In the genomic region with DNA sequence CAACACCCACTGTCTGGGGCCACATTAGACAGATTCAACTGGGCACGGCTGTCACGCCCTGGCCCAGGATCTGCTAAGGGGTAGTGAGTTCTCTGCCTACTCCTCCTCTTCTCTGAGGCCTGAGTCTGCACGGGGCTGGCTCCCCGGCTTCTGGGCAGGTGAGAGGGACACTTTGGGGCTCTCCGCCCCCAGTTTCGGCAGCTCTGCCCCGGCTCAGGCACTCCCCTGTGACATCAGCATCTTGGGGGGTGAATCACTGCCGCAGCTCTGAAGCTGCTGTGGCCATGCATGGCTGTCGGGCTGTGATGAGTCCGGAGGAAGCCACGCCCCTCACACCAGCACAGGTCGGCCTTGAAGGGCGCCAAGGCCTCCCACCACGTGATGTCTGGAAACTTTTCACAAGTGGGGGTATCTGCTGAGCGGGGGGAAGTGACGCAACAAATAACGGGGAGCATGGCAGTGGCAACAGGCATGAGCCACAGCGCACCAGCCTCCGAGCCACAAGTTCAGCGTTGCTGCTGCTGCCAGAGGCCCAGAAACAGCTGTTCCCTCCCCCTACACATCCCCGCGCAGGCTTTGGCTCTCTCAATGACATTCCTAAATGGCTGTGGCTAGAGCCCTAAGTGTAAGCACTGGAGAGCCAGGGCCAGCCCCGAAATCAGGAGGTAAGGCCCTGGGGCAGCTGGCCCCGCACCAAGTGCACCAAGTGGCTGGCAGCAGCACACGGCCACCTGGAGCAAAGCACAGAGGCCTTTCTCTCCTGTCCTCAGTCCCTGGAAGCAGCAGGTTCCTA, we compare ENCODE assay signal across 9 cellular contexts. TPM values are rescaled to one million over a fixed set of nuclear protein-coding genes. Genes with fewer than 3 reads are reported as not detected.
A peak's percentile ranks its signal among the peaks of the same experiment; 100 is the strongest.
DNase-seq lines count a peak whose midpoint lies in the region; ATAC-seq and TF ChIP-seq lines count a peak whose summit lies in the region.
"Had no signal": no experiment of that assay in that cellular context is flagged by ENCODE, and none has a peak within 500 bp of the region (broad histone marks: within the 10 kb centered on the region; RNA-seq: fewer than 3 reads in every experiment).

No MANE protein-coding gene starts in this region.

- POLR2A ChIA-PET in HCT116 (lab: Charles Lee) = no interaction called here

- peak overlapping the region; percentile 37; the same call in 1 of the 2 replicates for H3K27ac ChIP-seq in HCT116 (ENCODE audit: low read depth, low read length)
- H3K27ac ChIP-seq in SK-N-MC = peak overlapping the region; percentile 32
- H3K27ac ChIP-seq in tibial nerve = peak overlapping the region; percentile 49 to 94 (median 90)

- peak overlapping the region; percentile 100 for H3K27ac Mint-ChIP-seq in activated naive CD4-positive, alpha-beta T cell treated with anti-CD3 and anti-CD28 coated beads, Interleukin-2, amount 50 U/mL, for 24 hours

- H3K9me3 Mint-ChIP-seq in activated naive CD4-positive, alpha-beta T cell treated with anti-CD3 and anti-CD28 coated beads, Interleukin-2, amount 50 U/mL, for 24 hours = no peaks in the 10 kb centered on the region

- ATAC-seq in HCT116 = peak; percentile 77

- H3K4me1 Mint-ChIP-seq in activated naive CD4-positive, alpha-beta T cell treated with anti-CD3 and anti-CD28 coated beads, Interleukin-2, amount 50 U/mL, for 24 hours = peaks cover 72% of the 10 kb centered on the region

- H3K27me3 ChIP-seq in HCT116 (ENCODE audit: insufficient read depth, low read length) (no peaks in the 10 kb centered on the region), tibial nerve (no peaks in the 10 kb centered on the region)

- intact Hi-C loops in HCT116 (cut with micrococcal nuclease) (no loop called here), posterior cingulate gyrus (cut with DNase I) (no loop called here)

- peaks cover 38% of the 10 kb centered on the region; the same call in 1 of the 2 replicates for H3K79me2 ChIP-seq in HCT116 (ENCODE audit: insufficient read depth, low read length)

- peak overlapping the region in 1 of 2 experiments; percentile 13; a peak in 1 of 4 replicates for H3K4me3 ChIP-seq in HCT116 (replicated peaks in 1 of 2; ENCODE audit: low read depth in 1 of 2, low read length in 2 of 2)
- H3K4me3 ChIP-seq in SK-N-MC = no peak overlapping the region
- H3K4me3 ChIP-seq in tibial nerve = peak overlapping the region in 2 of 4 donors; percentile 20 to 32

- no peaks in the 10 kb centered on the region for H3K9me2 ChIP-seq in HCT116 (ENCODE audit: insufficient read depth)

- H3K36me3 Mint-ChIP-seq in activated naive CD4-positive, alpha-beta T cell treated with anti-CD3 and anti-CD28 coated beads, Interleukin-2, amount 50 U/mL, for 24 hours = peaks cover 10% of the 10 kb centered on the region

- TF ChIP-seq EP300 in tibial nerve (IDR thresholded peaks at IDR 0.05) = peak; percentile 40 to 78

- peak overlapping the region; percentile 58 for H3K4me2 ChIP-seq in HCT116 (ENCODE audit: low read length)

- peaks cover under 1 to 7% of the 10 kb centered on the region in 2 experiments; a peak in 1 of 4 replicates for H3K36me3 ChIP-seq in HCT116 (ENCODE audit: control insufficient read depth in 1 of 2, insufficient read depth in 2 of 2, low read length in 2 of 2)
- H3K36me3 ChIP-seq in SK-N-MC (ENCODE audit: insufficient read depth, low read length) = peaks cover 14% of the 10 kb centered on the region; the same call in 1 of the 2 replicates
- peaks cover 0 to 38% (median 6%) of the 10 kb centered on the region in 3 donors for H3K36me3 ChIP-seq in tibial nerve

- 16 to 49% methylated on average over 3 to 16 of the region's 25 CpGs for WGBS in tibial nerve, 2 donors

- no peak for TF ChIP-seq RAD21 in HCT116 (IDR thresholded peaks at IDR 0.05; ENCODE audit: low read depth)

- H3K4me1 ChIP-seq in HCT116 (ENCODE audit: control insufficient read depth in 1 of 2, insufficient read depth in 2 of 2, low read length in 2 of 2) = peaks cover 33 to 60% of the 10 kb centered on the region in 2 experiments
- peaks cover 8 to 65% (median 52%) of the 10 kb centered on the region in 4 donors for H3K4me1 ChIP-seq in tibial nerve

- no peak overlapping the region for H2AFZ ChIP-seq in HCT116 (ENCODE audit: low read depth, low read length, poor library complexity, severe bottlenecking)

- H3K9ac ChIP-seq in HCT116 (ENCODE audit: low read length) = peak overlapping the region; percentile 41
- H3K9ac ChIP-seq in SK-N-MC (ENCODE audit: insufficient read length) = no peak overlapping the region

- TF ChIP-seq CTCF in HCT116 (IDR thresholded peaks at IDR 0.05 in 2 of 3, conservative IDR thresholded peaks at IDR 0.05 in 1 of 3; ENCODE audit: borderline replicate concordance in 1 of 3, insufficient read depth in 1 of 3, low read depth in 2 of 3, low read length in 2 of 3) = no peak
- TF ChIP-seq CTCF in tibial nerve (IDR thresholded peaks at IDR 0.05) = no peak

- RAD21 ChIA-PET in HCT116 (lab: Charles Lee; ENCODE audit: low non-redundant PET in 1 of 2, low total read pairs in 2 of 2, uncharacterized antibody in 2 of 2, unreplicated experiment in 2 of 2) = no interaction called here

- no peaks in the 10 kb centered on the region for H3K27me3 Mint-ChIP-seq in activated naive CD4-positive, alpha-beta T cell treated with anti-CD3 and anti-CD28 coated beads, Interleukin-2, amount 50 U/mL, for 24 hours

- H3K9me3 ChIP-seq in HCT116 (ENCODE audit: control insufficient read depth in 1 of 2, insufficient read depth in 1 of 2, low read depth in 1 of 2, low read length in 2 of 2) (no peaks in the 10 kb centered on the region), SK-N-MC (ENCODE audit: low read depth, low read length) (no peaks in the 10 kb centered on the region), tibial nerve (no peaks in the 10 kb centered on the region)

- BruUV-seq in HCT116 (replicated peaks; lab: Mats Ljungman, UMichigan) = no TSS peak

- TF ChIP-seq POLR2A in HCT116 (IDR thresholded peaks at IDR 0.05; ENCODE audit: borderline replicate concordance, extremely low read depth, insufficient read depth, insufficient read length) (no peak), tibial nerve (IDR thresholded peaks at IDR 0.05) (peak in 1 of 2 donors; percentile 27)

- DNase-seq in ELR (ENCODE audit: low read depth) (peak; percentile 98), HCT116 (ENCODE audit: low read depth, low spot score) (peak; percentile 43), SK-N-MC (ENCODE audit: low read depth, low spot score) (no peak), globus pallidus (ENCODE audit: low spot score) (peak; percentile 72), posterior cingulate gyrus (peak in 9 of 10 donors; percentile 40 to 94 (median 65)), tibial nerve (ENCODE audit: low spot score in 2 of 2) (peak; percentile 82 to 85), SHP77 treated with DMSO at 0.1 percent for 48 hours (lab: John Stamatoyannopoulos, UW) (no peak)

- peak overlapping the region; percentile 86 for H3K4me3 Mint-ChIP-seq in activated naive CD4-positive, alpha-beta T cell treated with anti-CD3 and anti-CD28 coated beads, Interleukin-2, amount 50 U/mL, for 24 hours

- no peaks in the 10 kb centered on the region for H4K20me1 ChIP-seq in HCT116 (ENCODE audit: insufficient read depth)

- CTCF ChIA-PET in HCT116 (lab: Charles Lee) = no interaction called here

TF ChIP-seq in HCT116, 20 proteins besides CTCF, POLR2A, EP300 and RAD21:
- TF ChIP-seq SRF (IDR thresholded peaks at IDR 0.05; ENCODE audit: low read depth) (no peak; the same call in 1 of the 2 replicates), POLR2AphosphoS5 (IDR thresholded peaks at IDR 0.05; ENCODE audit: low read depth, low read length) (no peak), EZH2 (IDR thresholded peaks at IDR 0.05) (no peak), TCF7L2 (IDR thresholded peaks at IDR 0.05; ENCODE audit: borderline replicate concordance, extremely low read depth, insufficient read depth, insufficient read length) (peak; percentile 52), JUND (IDR thresholded peaks at IDR 0.05) (0 out of 2 replicates have a peak, but pooled peaks have one; percentile 13), FOSL1 (IDR thresholded peaks at IDR 0.05; ENCODE audit: low read depth) (0 out of 2 replicates have a peak, but pooled peaks have one; percentile 39), YY1 (IDR thresholded peaks at IDR 0.05; ENCODE audit: extremely low read depth, insufficient replicate concordance, low read depth, low read length) (no peak), ZFX (IDR thresholded peaks at IDR 0.05) (0 out of 2 replicates have a peak, but pooled peaks have one; percentile 4), SP1 (IDR thresholded peaks at IDR 0.05; ENCODE audit: low read depth) (peak; percentile 37)
- TF ChIP-seq, protein P1, sequence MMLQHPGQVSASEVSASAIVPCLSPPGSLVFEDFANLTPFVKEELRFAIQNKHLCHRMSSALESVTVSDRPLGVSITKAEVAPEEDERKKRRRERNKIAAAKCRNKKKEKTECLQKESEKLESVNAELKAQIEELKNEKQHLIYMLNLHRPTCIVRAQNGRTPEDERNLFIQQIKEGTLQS (IDR thresholded peaks at IDR 0.05) = no peak
- TF ChIP-seq, protein P2, sequence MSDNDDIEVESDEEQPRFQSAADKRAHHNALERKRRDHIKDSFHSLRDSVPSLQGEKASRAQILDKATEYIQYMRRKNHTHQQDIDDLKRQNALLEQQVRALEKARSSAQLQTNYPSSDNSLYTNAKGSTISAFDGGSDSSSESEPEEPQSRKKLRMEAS (IDR thresholded peaks at IDR 0.05) = peak; percentile 83

RNA-seq across cellular contexts. Expression of a gene that starts 26.3 kb away (rescaled TPM):
- total RNA-seq in HCT116 (2021; ENCODE audit: unreplicated experiment) = 31.6 TPM
- polyA plus RNA-seq in HCT116 (2012) = 40.8 and 53.1 TPM in 2 replicates
- 10 to 100 TPM; 34.5 to 85.2 (median 52.4) TPM for total RNA-seq in tibial nerve

RNA-seq across cellular contexts. Expression of a gene that starts 54.4 kb away (rescaled TPM):
- not detected for total RNA-seq in HCT116 (2021; ENCODE audit: unreplicated experiment)
- not detected in 2 replicates for polyA plus RNA-seq in HCT116 (2012)
- total RNA-seq in tibial nerve = under 1 TPM in 2 of 4 donors, not detected in 2; 0.39 to 0.90 TPM
- total RNA-seq: T-helper 2 cell treated with Interferon-gamma antibody and Interleukin-4, amounts not matched to agents 100 ng/mL and 5 ng/mL, for 36 hours had no signal

Comparison
In these comparisons a context has a peak if more than half of its experiments do, and no peak if none do; other contexts are left out.
1. DNase-seq: peak in ELR (single experiment), HCT116 (single experiment), globus pallidus (single experiment), posterior cingulate gyrus (9 of 10) and tibial nerve (2 of 2); none in SK-N-MC (single experiment) and SHP77 treated with DMSO at 0.1 percent for 48 hours (single experiment).
2. H3K27ac ChIP-seq: peak in every context shown above with its lines; median percentile 90 in tibial nerve; 37 in HCT116; 32 in SK-N-MC.